ENCODE assay signal across 18 cellular contexts in the genomic region with DNA sequence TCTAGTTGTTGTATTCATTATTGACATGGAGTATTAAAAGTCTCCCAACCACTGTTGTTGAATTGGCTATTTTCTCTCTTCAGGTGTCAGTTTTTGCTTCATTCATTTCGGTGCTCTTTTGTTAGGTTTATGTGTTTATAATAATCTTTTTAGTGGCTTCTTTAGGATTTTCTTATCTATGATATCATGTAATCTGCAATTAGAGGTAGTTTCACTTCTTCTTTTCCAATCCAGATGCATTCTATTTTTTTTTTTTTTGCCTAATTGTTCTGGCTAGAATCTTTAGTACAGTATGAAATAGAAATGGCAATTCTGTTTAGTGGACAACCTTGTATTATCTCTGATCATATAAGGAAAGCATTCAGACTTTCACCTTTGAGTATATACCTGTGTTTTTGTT. TPM values are rescaled to one million over a fixed set of nuclear protein-coding genes. Genes with fewer than 3 reads are reported as not detected.
DNase-seq lines count a peak whose midpoint lies in the region; ATAC-seq and FAIRE-seq lines count a peak whose summit lies in the region.
"Had no signal": no experiment of that assay in that cellular context is flagged by ENCODE, and none has a peak within 500 bp of the region (broad histone marks: within the 10 kb centered on the region; RNA-seq: fewer than 3 reads in every experiment).

No MANE protein-coding gene starts in this region.

- peaks cover 3% of the 10 kb centered on the region for H3K36me3 ChIP-seq in CD4-positive, CD25-positive, alpha-beta regulatory T cell (ENCODE audit: control insufficient read depth, insufficient read depth, low read length)
- no peaks in the 10 kb centered on the region for H3K36me3 ChIP-seq in small intestine (ENCODE audit: control insufficient read depth in 2 of 2, insufficient read depth in 2 of 2, low read length in 2 of 2)
- H3K36me3 ChIP-seq: thoracic aorta had no signal

- H3K4me3 Mint-ChIP-seq in CD4-positive, CD25-positive, alpha-beta regulatory T cell: peak overlapping the region in 1 of 4 donors; percentile 35
- peak overlapping the region; percentile 3 for H3K4me3 Mint-ChIP-seq in activated naive CD8-positive, alpha-beta T cell
- no peak overlapping the region for H3K4me3 Mint-ChIP-seq in effector memory CD8-positive, alpha-beta T cell
- H3K4me3 Mint-ChIP-seq: activated naive CD8-positive, alpha-beta T cell treated with anti-CD3 and anti-CD28 coated beads, Interleukin-2, amount 10 ng/mL, durations not matched to agents 7 days and 5 days; HFFc6 had no signal

- FAIRE-seq in small intestine (lab: Jason Lieb, UNC): no peak
- FAIRE-seq: GM18507, HTR-8/SVneo had no signal

- peaks cover 20% of the 10 kb centered on the region for H3K36me3 Mint-ChIP-seq in CD4-positive, CD25-positive, alpha-beta regulatory T cell
- peaks cover 8% of the 10 kb centered on the region for H3K36me3 Mint-ChIP-seq in activated naive CD8-positive, alpha-beta T cell
- H3K36me3 Mint-ChIP-seq in effector memory CD8-positive, alpha-beta T cell (ENCODE audit: insufficient read depth): peaks cover 20% of the 10 kb centered on the region

- ATAC-seq in CD4-positive, CD25-positive, alpha-beta regulatory T cell (ENCODE audit: low read depth in 2 of 2): no peak
- ATAC-seq in GM18858 (IDR thresholded peaks at IDR 0.05; ENCODE audit: unreplicated experiment) (peak; percentile 52), HG03565 (IDR thresholded peaks at IDR 0.05; ENCODE audit: unreplicated experiment) (peak; percentile 50), HG02588 (IDR thresholded peaks at IDR 0.05; ENCODE audit: unreplicated experiment) (no peak)
- no peak for ATAC-seq in effector memory CD8-positive, alpha-beta T cell (replicated peaks)
- ATAC-seq: SK-N-SH treated with all-trans-retinoic acid at 6 μM for 48 hours had no signal

- H3K27me3 ChIP-seq in CD4-positive, CD25-positive, alpha-beta regulatory T cell (ENCODE audit: control insufficient read depth, insufficient read depth, low read length): no peaks in the 10 kb centered on the region
- H3K27me3 ChIP-seq in small intestine (ENCODE audit: control insufficient read depth in 2 of 2, insufficient read depth in 2 of 2, low read length in 2 of 2): no peaks in the 10 kb centered on the region

- 54 to 71% (median 56%) methylated on average over 1 of the region's 1 CpG for WGBS in small intestine, 3 donors

- H3K9me3 ChIP-seq in CD4-positive, CD25-positive, alpha-beta regulatory T cell (ENCODE audit: control insufficient read depth in 2 of 2, low read length in 2 of 2): no peaks in the 10 kb centered on the region
- H3K9me3 ChIP-seq in small intestine (ENCODE audit: control insufficient read depth, low read depth): no peaks in the 10 kb centered on the region
- H3K9me3 ChIP-seq: thoracic aorta had no signal

- H3K4me3 ChIP-seq in CD4-positive, CD25-positive, alpha-beta regulatory T cell (ENCODE audit: low read depth, low read length): no peak overlapping the region
- H3K4me3 ChIP-seq in small intestine (ENCODE audit: low read depth in 1 of 2, low read length in 2 of 2): no peak overlapping the region
- H3K4me3 ChIP-seq: thoracic aorta had no signal

- peaks cover 66 to 84% (median 71%) of the 10 kb centered on the region in 4 donors for H3K4me1 Mint-ChIP-seq in CD4-positive, CD25-positive, alpha-beta regulatory T cell
- peaks cover 83% of the 10 kb centered on the region for H3K4me1 Mint-ChIP-seq in activated naive CD8-positive, alpha-beta T cell (ENCODE audit: low read depth)
- H3K4me1 Mint-ChIP-seq in effector memory CD8-positive, alpha-beta T cell (ENCODE audit: low read depth in 2 of 2): peaks cover 40 to 82% of the 10 kb centered on the region in 2 donors

- H3K27me3 Mint-ChIP-seq in CD4-positive, CD25-positive, alpha-beta regulatory T cell: no peaks in the 10 kb centered on the region
- H3K27me3 Mint-ChIP-seq in activated naive CD8-positive, alpha-beta T cell: no peaks in the 10 kb centered on the region
- no peaks in the 10 kb centered on the region for H3K27me3 Mint-ChIP-seq in effector memory CD8-positive, alpha-beta T cell
- H3K27me3 Mint-ChIP-seq: activated naive CD8-positive, alpha-beta T cell treated with anti-CD3 and anti-CD28 coated beads, Interleukin-2, amount 10 ng/mL, durations not matched to agents 7 days and 5 days had no signal

- H3K27ac ChIP-seq in CD4-positive, CD25-positive, alpha-beta regulatory T cell (ENCODE audit: insufficient read depth, low read length, poor library complexity, severe bottlenecking): no peak overlapping the region
- no peak overlapping the region for H3K27ac ChIP-seq in small intestine (ENCODE audit: low read depth in 1 of 2, low read length in 1 of 2)
- H3K27ac ChIP-seq: thoracic aorta, VCaP had no signal

- H3K9me3 Mint-ChIP-seq in CD4-positive, CD25-positive, alpha-beta regulatory T cell: peaks cover 0 to 3% (median 0%) of the 10 kb centered on the region in 7 donors
- peaks cover 3% of the 10 kb centered on the region for H3K9me3 Mint-ChIP-seq in activated naive CD8-positive, alpha-beta T cell (ENCODE audit: low read depth)
- no peaks in the 10 kb centered on the region for H3K9me3 Mint-ChIP-seq in effector memory CD8-positive, alpha-beta T cell

- H3K27ac Mint-ChIP-seq in CD4-positive, CD25-positive, alpha-beta regulatory T cell: peak overlapping the region in 2 of 3 donors; percentile 22 to 37
- no peak overlapping the region for H3K27ac Mint-ChIP-seq in activated naive CD8-positive, alpha-beta T cell
- no peak overlapping the region for H3K27ac Mint-ChIP-seq in effector memory CD8-positive, alpha-beta T cell
- H3K27ac Mint-ChIP-seq: activated naive CD8-positive, alpha-beta T cell treated with anti-CD3 and anti-CD28 coated beads, Interleukin-2, amount 10 ng/mL, durations not matched to agents 7 days and 5 days; HFFc6 had no signal

- DNase-seq in CD4-positive, CD25-positive, alpha-beta regulatory T cell: no peak
- no peak for DNase-seq in activated CD4-positive, alpha-beta T cell treated with anti-CD3 and anti-CD28 coated beads for 48 hours
- DNase-seq in effector memory CD8-positive, alpha-beta T cell: no peak
- DNase-seq in small intestine: no peak
- DNase-seq: activated naive CD8-positive, alpha-beta T cell treated with anti-CD3 and anti-CD28 coated beads, Interleukin-2, amount 10 ng/mL, durations not matched to agents 7 days and 5 days; EL; HFFc6; NCI-H1092 treated with DMSO at 0.1 percent for 48 hours; NCI-H2171 treated with DMSO at 0.1 percent for 48 hours had no signal

- peaks cover 5% of the 10 kb centered on the region for H3K4me1 ChIP-seq in CD4-positive, CD25-positive, alpha-beta regulatory T cell (ENCODE audit: control insufficient read depth, insufficient read depth, low read length, poor library complexity, severe bottlenecking)
- peaks cover 0 to 3% of the 10 kb centered on the region in 2 donors for H3K4me1 ChIP-seq in small intestine (ENCODE audit: control insufficient read depth in 2 of 2, insufficient read depth in 1 of 2, low read depth in 1 of 2, low read length in 1 of 2)

RNA-seq across cellular contexts. Expression of a gene that starts 17.4 kb away (rescaled TPM):
- 121 TPM for total RNA-seq in CD4-positive, CD25-positive, alpha-beta regulatory T cell
- polyA plus RNA-seq in CD4-positive, CD25-positive, alpha-beta regulatory T cell: 100 to 1,000 TPM in 2 of 4 donors, 10 to 100 TPM in 2; 78.5 to 137 (median 97.4) TPM
- polyA plus RNA-seq in small intestine: 10 to 100 TPM; 29.8 to 43.4 (median 35.7) TPM

Comparison
In these comparisons a context has a peak if more than half of its experiments do, and no peak if none do; other contexts are left out.
1. ATAC-seq: peak in GM18858 (single experiment) and HG03565 (single experiment); none in CD4-positive, CD25-positive, alpha-beta regulatory T cell (0 of 2), HG02588 (single experiment) and effector memory CD8-positive, alpha-beta T cell (single experiment).
2. H3K27ac Mint-ChIP-seq: peak in CD4-positive, CD25-positive, alpha-beta regulatory T cell (2 of 3); none in activated naive CD8-positive, alpha-beta T cell (single experiment) and effector memory CD8-positive, alpha-beta T cell (0 of 2).